In the genomic region with DNA sequence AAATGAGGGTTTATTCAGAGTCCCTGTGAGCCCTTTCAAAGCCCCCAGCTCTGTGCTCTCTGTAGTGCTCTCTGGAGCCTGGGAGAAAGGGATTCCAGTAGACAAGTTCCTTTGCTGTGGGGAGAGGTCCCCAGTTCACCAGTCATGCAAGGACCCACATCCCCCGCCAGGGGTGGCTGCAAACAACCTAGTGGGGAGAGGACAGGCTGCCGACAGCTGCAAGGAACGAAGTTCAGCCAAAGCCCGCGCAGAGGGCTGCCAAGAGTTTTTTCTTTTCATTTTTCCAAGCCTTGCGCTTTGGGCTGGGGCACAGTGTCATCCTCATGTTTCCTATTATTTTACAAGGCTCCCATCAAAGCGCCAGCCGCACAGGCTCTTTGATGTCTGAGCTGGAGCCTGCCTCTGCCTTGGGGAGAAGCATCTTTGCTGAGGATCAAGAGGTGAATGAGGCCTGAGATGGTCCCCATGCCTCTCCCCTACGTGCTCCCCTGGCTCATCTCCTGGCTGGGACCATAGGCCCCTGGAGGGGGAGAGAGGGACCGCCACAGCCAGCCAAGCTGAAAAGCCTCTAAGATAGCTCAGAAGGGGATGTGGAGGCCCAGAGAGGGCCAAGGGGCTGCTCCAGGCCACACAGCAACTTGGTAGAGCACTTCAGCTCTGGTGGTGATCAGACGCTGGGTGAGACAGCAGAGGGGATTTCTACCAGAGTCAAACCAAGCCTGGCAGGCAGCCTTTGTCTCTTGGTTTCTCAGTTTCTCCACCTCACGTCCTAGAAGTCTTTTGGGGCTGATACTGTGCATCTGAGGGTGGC, we compare ENCODE assay signal across 8 cellular contexts. TPM values are rescaled to one million over a fixed set of nuclear protein-coding genes. Genes with fewer than 3 reads are reported as not detected.
A peak's percentile ranks its signal among the peaks of the same experiment; 100 is the strongest.
DNase-seq lines count a peak whose midpoint lies in the region; ATAC-seq, FAIRE-seq and TF ChIP-seq lines count a peak whose summit lies in the region.

No MANE protein-coding gene starts in this region.

- 47 to 54% methylated on average over 12 of the region's 12 CpGs for WGBS in pancreas, 2 donors

- H3K27ac ChIP-seq in pancreas: peak overlapping the region in 2 of 4 donors; percentile 19 to 23

- intact Hi-C loops in pancreas (cut with DNase I): no loop called here

- no peaks in the 10 kb centered on the region; the same call in 1 of the 2 replicates for H3K27me3 ChIP-seq in GM06990 (replicated peaks; ENCODE audit: control insufficient read depth, insufficient read depth, low read length)
- no peaks in the 10 kb centered on the region for H3K27me3 ChIP-seq in pancreas

- no peak for FAIRE-seq in pancreas (lab: Jason Lieb, UNC)

- H3K9me3 ChIP-seq in pancreas: no peaks in the 10 kb centered on the region

- DNase-seq in GM06990 (ENCODE audit: extremely low read depth, insufficient read length) (no peak), fibroblast of gingiva (ENCODE audit: low read depth) (peak; percentile 32), pancreas (peak; percentile 52 to 82 (median 72)), middle frontal gyrus (ENCODE audit: extremely low spot score, low spot score) (no peak), NK-92 (lab: John Stamatoyannopoulos, UW; ENCODE audit: unreplicated experiment) (no peak)
- DNase-seq in stimulated activated CD8-positive, alpha-beta memory T cell treated with anti-CD3 and anti-CD28 coated beads, Interleukin-4, amount 100 ng/mL, for 48 hours: no peak

- H3K36me3 ChIP-seq in GM06990 (ENCODE audit: control insufficient read depth, insufficient read depth, low read length) (no peaks in the 10 kb centered on the region), pancreas (no peaks in the 10 kb centered on the region)

- peaks cover 0 to 16% (median 0%) of the 10 kb centered on the region in 3 donors for H3K4me1 ChIP-seq in pancreas

- TF ChIP-seq CTCF in GM06990 (IDR thresholded peaks at IDR 0.05; ENCODE audit: insufficient read depth, low read length, poor library complexity, severe bottlenecking): peak; percentile 15
- peak; percentile 39 to 53 (median 46) for TF ChIP-seq CTCF in pancreas (IDR thresholded peaks at IDR 0.05)

- no peak overlapping the region for H3K4me3 ChIP-seq in GM06990 (replicated peaks; ENCODE audit: low read depth, low read length)
- H3K4me3 ChIP-seq in pancreas: no peak overlapping the region

- ATAC-seq in HG03469 (IDR thresholded peaks at IDR 0.05; ENCODE audit: unreplicated experiment) (peak; percentile 56), pancreas (peak; percentile 74 to 86 (median 82)), HG02938 (IDR thresholded peaks at IDR 0.05; ENCODE audit: unreplicated experiment) (no peak)

RNA-seq across cellular contexts. Expression of a gene that starts 50.5 kb away (rescaled TPM):
- 10 to 100 TPM; 23.3 to 68.3 (median 28.4) TPM for total RNA-seq in pancreas
- polyA plus RNA-seq in pancreas: 10 to 100 TPM; 28.8 TPM

Comparison
In these comparisons a context has a peak if more than half of its experiments do, and no peak if none do; other contexts are left out.
1. DNase-seq: peak in fibroblast of gingiva (single experiment) and pancreas (6 of 6); none in GM06990 (single experiment), middle frontal gyrus (single experiment), NK-92 (single experiment) and stimulated activated CD8-positive, alpha-beta memory T cell treated with anti-CD3 and anti-CD28 coated beads, Interleukin-4, amount 100 ng/mL, for 48 hours (single experiment).